Comparison of ENCODE assay signal across 13 cellular contexts in the genomic region with DNA sequence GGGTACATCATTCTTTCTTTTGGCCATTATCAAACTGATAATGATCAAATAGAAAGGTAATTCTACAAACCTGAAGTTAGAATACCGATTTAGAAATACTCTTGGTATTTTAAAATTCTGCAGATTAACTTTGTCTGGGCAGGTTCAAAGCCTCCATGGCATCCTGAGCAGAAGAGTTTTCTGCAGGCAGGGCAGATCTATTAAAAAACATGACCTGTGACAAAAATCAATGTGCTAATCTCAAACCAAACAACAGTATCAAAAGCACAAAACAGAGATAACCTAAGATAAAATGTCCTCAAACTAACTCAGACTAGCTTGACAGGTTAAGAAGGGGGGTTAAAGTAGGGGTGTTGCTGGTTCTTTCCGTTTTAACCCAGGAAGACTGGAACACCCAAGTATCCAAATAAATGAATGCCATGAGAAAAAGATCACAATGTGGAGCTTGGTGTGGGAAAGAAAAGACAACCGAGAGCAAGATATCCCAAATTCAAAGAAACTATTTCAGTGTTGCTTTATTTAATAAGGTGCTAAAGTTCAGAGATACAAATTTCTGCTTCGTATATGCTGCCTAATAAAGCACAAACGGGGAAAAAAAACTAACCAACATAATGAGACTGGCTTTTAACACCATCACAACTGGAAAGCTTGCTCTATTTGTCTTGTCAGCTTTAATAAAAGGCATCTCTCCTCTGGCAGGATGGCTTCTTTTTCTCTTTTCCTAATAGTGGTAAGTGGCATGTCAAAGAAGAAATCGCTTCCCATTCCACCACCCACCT. TPM values are rescaled to one million over a fixed set of nuclear protein-coding genes. Genes with fewer than 3 reads are reported as not detected.
A peak's percentile ranks its signal among the peaks of the same experiment; 100 is the strongest.
DNase-seq lines count a peak whose midpoint lies in the region; ATAC-seq and TF ChIP-seq lines count a peak whose summit lies in the region.
"Had no signal": no experiment of that assay in that cellular context is flagged by ENCODE, and none has a peak within 500 bp of the region (broad histone marks: within the 10 kb centered on the region; RNA-seq: fewer than 3 reads in every experiment).

No MANE protein-coding gene starts in this region.

- no peak for DNase-seq in heart right ventricle
- DNase-seq in left ventricle myocardium superior, result no peak
- no peak for DNase-seq in choroid plexus epithelial cell (ENCODE audit: low read depth)
- peak; percentile 34 for DNase-seq in mesendoderm
- no peak for DNase-seq in aorta
- no peak for DNase-seq in activated T-cell treated with anti-CD3 and anti-CD28 coated beads, Interleukin-2, amount 50 U/mL, for 24 hours
- no peak for DNase-seq in SIG-M5 treated with dmso at 0.1 percent for 504 hours (lab: John Stamatoyannopoulos, UW; ENCODE audit: unreplicated experiment)
- no peak for DNase-seq in OCI-M1 (lab: John Stamatoyannopoulos, UW)
- DNase-seq: activated gamma-delta T cell treated with Interleukin-2 at 50 U/mL for 16 hours; AML-193; NCI-H1417 treated with DMSO at 0.1 percent for 48 hours; stimulated activated CD4-positive, alpha-beta T cell treated with anti-CD3 and anti-CD28 coated beads, Interleukin-15, amount 100 ng/mL, for 24 hours; T-cell had no signal

- peak overlapping the region; percentile 87 for H3K9ac ChIP-seq in mesendoderm (ENCODE audit: low read length)

- H3K4me2 ChIP-seq in mesendoderm (ENCODE audit: low read length), result peak overlapping the region; percentile 69

- no peaks in the 10 kb centered on the region for H3K79me1 ChIP-seq in mesendoderm (ENCODE audit: low read length)

- no peaks in the 10 kb centered on the region for H3K36me3 ChIP-seq in heart right ventricle
- H3K36me3 ChIP-seq in mesendoderm (ENCODE audit: control insufficient read depth, insufficient read depth, low read length), result no peaks in the 10 kb centered on the region
- no peaks in the 10 kb centered on the region for H3K36me3 ChIP-seq in aorta (ENCODE audit: control insufficient read depth in 1 of 2, insufficient read depth in 2 of 2, low read length in 1 of 2)

- H3K56ac ChIP-seq in mesendoderm (ENCODE audit: low read length), result peak overlapping the region; percentile 91

- H3K4me1 Mint-ChIP-seq in activated T-cell treated with anti-CD3 and anti-CD28 coated beads, Interleukin-2, amount 50 U/mL, for 24 hours (ENCODE audit: low read depth), result peaks cover 28% of the 10 kb centered on the region

- no peaks in the 10 kb centered on the region for H3K9me3 Mint-ChIP-seq in activated T-cell treated with anti-CD3 and anti-CD28 coated beads, Interleukin-2, amount 50 U/mL, for 24 hours
- H3K9me3 Mint-ChIP-seq: T-cell had no signal

- H3K4me1 ChIP-seq in heart right ventricle (peaks cover 0 to 51% (median 33%) of the 10 kb centered on the region in 9 donors), mesendoderm (ENCODE audit: control insufficient read depth, low read depth, low read length) (no peaks in the 10 kb centered on the region), aorta (ENCODE audit: control insufficient read depth in 1 of 2, insufficient read depth in 2 of 2, low read length in 2 of 2) (no peaks in the 10 kb centered on the region)

- peaks cover 69% of the 10 kb centered on the region for H3K27me3 Mint-ChIP-seq in activated T-cell treated with anti-CD3 and anti-CD28 coated beads, Interleukin-2, amount 50 U/mL, for 24 hours

- no peak overlapping the region for H3K23ac ChIP-seq in mesendoderm (ENCODE audit: low read length)

- no peak for TF ChIP-seq CTCF in heart right ventricle (IDR thresholded peaks at IDR 0.05)
- no peak for TF ChIP-seq CTCF in choroid plexus epithelial cell (conservative IDR thresholded peaks at IDR 0.05; ENCODE audit: low read depth, low read length)

- intact Hi-C loops in heart right ventricle (cut with DNase I), result loop anchor here in 3 of 10 donors (5.0 to 10.0 kb wide), 5 partner anchors 76 to 451 kb away; no protein-coding TSS in a partner anchor
- intact Hi-C loops in left ventricle myocardium superior (cut with micrococcal nuclease), result no loop called here
- intact Hi-C loops in aorta (cut with DNase I), result no loop called here

- peaks cover 0 to 71% (median 27%) of the 10 kb centered on the region in 7 donors for H3K27me3 ChIP-seq in heart right ventricle
- H3K27me3 ChIP-seq in mesendoderm (ENCODE audit: insufficient read depth, low read length, poor library complexity), result no peaks in the 10 kb centered on the region
- no peaks in the 10 kb centered on the region for H3K27me3 ChIP-seq in aorta (ENCODE audit: control insufficient read depth in 1 of 2, insufficient read depth in 2 of 2, low read length in 1 of 2)

- no peak overlapping the region for H4K8ac ChIP-seq in mesendoderm (ENCODE audit: low read depth, low read length)

- H3K27ac ChIP-seq in heart right ventricle (peak overlapping the region; percentile 77 to 93 (median 86)), mesendoderm (ENCODE audit: low read depth, low read length) (no peak overlapping the region), aorta (ENCODE audit: low read depth in 1 of 2, low read length in 2 of 2) (no peak overlapping the region)

- H4K5ac ChIP-seq in mesendoderm (ENCODE audit: low read length), result no peak overlapping the region

- ATAC-seq in heart right ventricle, result no peak
- ATAC-seq in left ventricle myocardium superior, result no peak
- no peak for ATAC-seq in aorta (ENCODE audit: low FRiP score)
- ATAC-seq: T-cell had no signal

- H3K9me3 ChIP-seq in heart right ventricle, result no peaks in the 10 kb centered on the region
- no peaks in the 10 kb centered on the region for H3K9me3 ChIP-seq in aorta (ENCODE audit: control insufficient read depth, low read length)

- peak overlapping the region; percentile 44 to 73 (median 64) for H3K4me3 ChIP-seq in heart right ventricle
- H3K4me3 ChIP-seq in choroid plexus epithelial cell (ENCODE audit: low read depth, low read length), result peak overlapping the region; percentile 84
- peak overlapping the region; percentile 63 for H3K4me3 ChIP-seq in mesendoderm (ENCODE audit: low read length)
- H3K4me3 ChIP-seq in aorta (ENCODE audit: low read length in 2 of 2), result peak overlapping the region; percentile 52 to 85

- H3K36me3 Mint-ChIP-seq in activated T-cell treated with anti-CD3 and anti-CD28 coated beads, Interleukin-2, amount 50 U/mL, for 24 hours (ENCODE audit: low read depth), result no peaks in the 10 kb centered on the region
- H3K36me3 Mint-ChIP-seq: T-cell had no signal

- no peak overlapping the region for H3K27ac Mint-ChIP-seq in activated T-cell treated with anti-CD3 and anti-CD28 coated beads, Interleukin-2, amount 50 U/mL, for 24 hours
- H3K27ac Mint-ChIP-seq: T-cell had no signal

- no peak overlapping the region for H2BK120ac ChIP-seq in mesendoderm (ENCODE audit: low read depth, low read length)

- H3K4ac ChIP-seq in mesendoderm (ENCODE audit: low read depth, low read length), result no peak overlapping the region

- no peak overlapping the region for H3K4me3 Mint-ChIP-seq in activated T-cell treated with anti-CD3 and anti-CD28 coated beads, Interleukin-2, amount 50 U/mL, for 24 hours

- WGBS in heart right ventricle, 2 donors, result 28 to 30% methylated on average over 6 of the region's 6 CpGs
- WGBS in mesendoderm (ENCODE audit: extremely low coverage, insufficient coverage, low lambda C conversion rate), result no CpG with 5 or more reads among the region's 6 CpGs
- 12 to 15% methylated on average over 6 of the region's 6 CpGs for WGBS in aorta, 2 donors

- H3K18ac ChIP-seq in mesendoderm (ENCODE audit: low read length), result peak overlapping the region; percentile 46

- no peak overlapping the region for H2AK5ac ChIP-seq in mesendoderm (ENCODE audit: low read length)

- H2BK5ac ChIP-seq in mesendoderm (ENCODE audit: low read length), result no peak overlapping the region

- peaks cover 30% of the 10 kb centered on the region for H3K79me2 ChIP-seq in mesendoderm (ENCODE audit: control insufficient read depth, insufficient read depth, low read length)

- H2BK15ac ChIP-seq in mesendoderm (replicated peaks; ENCODE audit: low read depth), result no peak overlapping the region

RNA-seq across cellular contexts. Expression of a gene that starts 2.4 kb away (rescaled TPM):
- total RNA-seq in heart right ventricle (10 to 100 TPM; 24.4 to 49.4 (median 35.2) TPM), left ventricle myocardium superior (36.4 TPM), aorta (10 to 100 TPM; 11.5 to 11.8 TPM)
- polyA plus RNA-seq in heart right ventricle (1 to 10 TPM; 6.9 to 9.1 TPM), aorta (1 to 10 TPM; 4.2 to 5.0 TPM)
- polyA plus RNA-seq in mesendoderm (2013, experiment 1 of 2), result 29.1 TPM
- 27.0 TPM for polyA plus RNA-seq in mesendoderm (2013, experiment 2 of 2)

Comparison
In these comparisons a context has a peak if more than half of its experiments do, and no peak if none do; other contexts are left out.
1. H3K27ac ChIP-seq: peak in heart right ventricle (10 of 10); none in mesendoderm (single experiment) and aorta (0 of 2).
2. Peak in every context shown above with its lines, with median percentiles within 50 percentile points of each other: H3K4me3 ChIP-seq.